3 cellular contexts compared by ENCODE assay signal in the genomic region with DNA sequence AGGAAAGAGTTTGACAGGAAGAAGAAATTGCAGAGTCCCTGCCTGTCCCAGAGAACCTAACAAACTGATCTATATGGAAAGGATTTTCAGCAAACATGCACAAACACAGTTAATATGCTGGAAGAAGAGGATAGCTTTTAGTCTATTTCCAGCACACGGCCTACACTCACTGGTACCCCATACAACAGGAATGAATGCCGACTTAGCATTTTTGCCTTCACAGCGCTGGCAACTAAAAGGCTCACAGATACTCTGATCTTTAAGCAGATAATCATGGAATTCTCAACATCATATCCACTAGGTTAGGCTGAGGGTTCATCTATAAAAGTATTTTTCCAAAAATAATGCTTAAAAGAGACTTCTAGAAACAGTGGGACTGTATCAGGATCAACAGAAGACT.
A peak's percentile ranks its signal among the peaks of the same experiment; 100 is the strongest.
TF ChIP-seq lines count a peak whose summit lies in the region.

No MANE protein-coding gene starts in this region.

TF ChIP-seq in A549, 52 proteins besides CTCF, POLR2A, EP300 and RAD21:
- TF ChIP-seq MAFK (IDR thresholded peaks at IDR 0.05; ENCODE audit: partially characterized antibody) (peak; percentile 87), MYC (IDR thresholded peaks at IDR 0.05; ENCODE audit: borderline replicate concordance, low read length) (no peak), KDM1A (IDR thresholded peaks at IDR 0.05; ENCODE audit: low read depth) (no peak), ESRRA (IDR thresholded peaks at IDR 0.05; ENCODE audit: borderline replicate concordance, low read length) (no peak), FOXS1 (CRISPR knock-in tag; IDR thresholded peaks at IDR 0.05) (no peak)
- TF ChIP-seq, protein P1, sequence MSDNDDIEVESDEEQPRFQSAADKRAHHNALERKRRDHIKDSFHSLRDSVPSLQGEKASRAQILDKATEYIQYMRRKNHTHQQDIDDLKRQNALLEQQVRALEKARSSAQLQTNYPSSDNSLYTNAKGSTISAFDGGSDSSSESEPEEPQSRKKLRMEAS (IDR thresholded peaks at IDR 0.05): no peak
- TF ChIP-seq, protein P2, sequence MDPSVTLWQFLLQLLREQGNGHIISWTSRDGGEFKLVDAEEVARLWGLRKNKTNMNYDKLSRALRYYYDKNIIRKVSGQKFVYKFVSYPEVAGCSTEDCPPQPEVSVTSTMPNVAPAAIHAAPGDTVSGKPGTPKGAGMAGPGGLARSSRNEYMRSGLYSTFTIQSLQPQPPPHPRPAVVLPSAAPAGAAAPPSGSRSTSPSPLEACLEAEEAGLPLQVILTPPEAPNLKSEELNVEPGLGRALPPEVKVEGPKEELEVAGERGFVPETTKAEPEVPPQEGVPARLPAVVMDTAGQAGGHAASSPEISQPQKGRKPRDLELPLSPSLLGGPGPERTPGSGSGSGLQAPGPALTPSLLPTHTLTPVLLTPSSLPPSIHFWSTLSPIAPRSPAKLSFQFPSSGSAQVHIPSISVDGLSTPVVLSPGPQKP (IDR thresholded peaks at IDR 0.05; ENCODE audit: low read depth, low read length): no peak

TF ChIP-seq in IMR-90, 13 proteins besides CTCF, POLR2A, EP300 and RAD21:
- no peak for TF ChIP-seq CEBPB (IDR thresholded peaks at IDR 0.05; ENCODE audit: low read depth, low read length)
- no peak for TF ChIP-seq RCOR1 (IDR thresholded peaks at IDR 0.05; ENCODE audit: insufficient replicate concordance, low read length)
- TF ChIP-seq MAFK (IDR thresholded peaks at IDR 0.05; ENCODE audit: low read depth, low read length): peak; percentile 93
- TF ChIP-seq, protein P2 (IDR thresholded peaks at IDR 0.05; ENCODE audit: borderline replicate concordance, low read depth, low read length): no peak
- TF ChIP-seq NFE2L2 (IDR thresholded peaks at IDR 0.05; ENCODE audit: low read depth, low read length): no peak
- TF ChIP-seq MAZ (IDR thresholded peaks at IDR 0.05; ENCODE audit: borderline replicate concordance, low read depth, low read length): no peak
- TF ChIP-seq BHLHE40 (IDR thresholded peaks at IDR 0.05; ENCODE audit: low read depth, low read length): no peak
- TF ChIP-seq RFX5 (IDR thresholded peaks at IDR 0.05; ENCODE audit: low read depth, low read length): no peak

TF ChIP-seq in H1, 55 proteins besides CTCF, POLR2A, EP300 and RAD21:
- no peak for TF ChIP-seq POU5F1 (IDR thresholded peaks at IDR 0.05; ENCODE audit: low read depth, low read length)
- peak; percentile 60; the same call in 1 of the 2 replicates for TF ChIP-seq MAFK (IDR thresholded peaks at IDR 0.05; ENCODE audit: low read depth, low read length)
